ENCODE assay signal across 1 cellular context in the genomic region with DNA sequence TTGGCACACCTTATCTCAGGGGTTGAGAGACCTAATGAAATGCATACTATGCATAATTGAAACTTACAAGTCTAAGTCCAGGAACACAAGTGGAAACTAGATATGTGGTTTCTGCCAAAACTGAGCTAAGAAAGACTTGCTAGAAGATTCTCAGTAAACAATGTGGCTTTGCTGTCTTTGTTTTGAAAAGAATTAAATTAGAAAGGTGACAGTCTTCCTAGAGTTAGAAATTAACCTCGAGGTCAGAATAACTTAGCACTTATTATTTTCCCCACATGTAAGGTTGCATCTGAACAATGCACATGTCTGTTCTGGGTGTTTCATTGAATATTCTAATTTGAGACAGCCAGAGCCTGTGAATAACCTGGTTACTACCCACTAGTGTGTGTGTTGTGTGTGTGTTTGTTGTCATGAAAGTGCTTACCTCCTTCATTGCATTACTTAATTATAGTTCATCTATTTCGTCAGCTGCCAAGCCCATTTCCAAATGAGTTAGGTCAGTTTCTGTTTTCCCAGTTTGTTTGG.
TF ChIP-seq lines count a peak whose summit lies in the region.

No MANE protein-coding gene starts in this region.

TF ChIP-seq in GM12878, 131 proteins besides CTCF, POLR2A, EP300 and RAD21 (continued from another document):
- TF ChIP-seq, protein P1, sequence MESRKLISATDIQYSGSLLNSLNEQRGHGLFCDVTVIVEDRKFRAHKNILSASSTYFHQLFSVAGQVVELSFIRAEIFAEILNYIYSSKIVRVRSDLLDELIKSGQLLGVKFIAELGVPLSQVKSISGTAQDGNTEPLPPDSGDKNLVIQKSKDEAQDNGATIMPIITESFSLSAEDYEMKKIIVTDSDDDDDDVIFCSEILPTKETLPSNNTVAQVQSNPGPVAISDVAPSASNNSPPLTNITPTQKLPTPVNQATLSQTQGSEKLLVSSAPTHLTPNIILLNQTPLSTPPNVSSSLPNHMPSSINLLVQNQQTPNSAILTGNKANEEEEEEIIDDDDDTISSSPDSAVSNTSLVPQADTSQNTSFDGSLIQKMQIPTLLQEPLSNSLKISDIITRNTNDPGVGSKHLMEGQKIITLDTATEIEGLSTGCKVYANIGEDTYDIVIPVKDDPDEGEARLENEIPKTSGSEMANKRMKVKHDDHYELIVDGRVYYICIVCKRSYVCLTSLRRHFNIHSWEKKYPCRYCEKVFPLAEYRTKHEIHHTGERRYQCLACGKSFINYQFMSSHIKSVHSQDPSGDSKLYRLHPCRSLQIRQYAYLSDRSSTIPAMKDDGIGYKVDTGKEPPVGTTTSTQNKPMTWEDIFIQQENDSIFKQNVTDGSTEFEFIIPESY (IDR thresholded peaks at IDR 0.05) = no peak
- TF ChIP-seq, protein P2, sequence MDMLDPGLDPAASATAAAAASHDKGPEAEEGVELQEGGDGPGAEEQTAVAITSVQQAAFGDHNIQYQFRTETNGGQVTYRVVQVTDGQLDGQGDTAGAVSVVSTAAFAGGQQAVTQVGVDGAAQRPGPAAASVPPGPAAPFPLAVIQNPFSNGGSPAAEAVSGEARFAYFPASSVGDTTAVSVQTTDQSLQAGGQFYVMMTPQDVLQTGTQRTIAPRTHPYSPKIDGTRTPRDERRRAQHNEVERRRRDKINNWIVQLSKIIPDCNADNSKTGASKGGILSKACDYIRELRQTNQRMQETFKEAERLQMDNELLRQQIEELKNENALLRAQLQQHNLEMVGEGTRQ (IDR thresholded peaks at IDR 0.05; ENCODE audit: borderline replicate concordance, low read depth, low read length) = no peak
- TF ChIP-seq BACH1 (IDR thresholded peaks at IDR 0.05; ENCODE audit: borderline replicate concordance) (no peak), KDM1A (IDR thresholded peaks at IDR 0.05; ENCODE audit: borderline replicate concordance) (no peak), RELA (IDR thresholded peaks at IDR 0.05; ENCODE audit: borderline replicate concordance, partially characterized antibody) (no peak), ASH2L (IDR thresholded peaks at IDR 0.05; ENCODE audit: borderline replicate concordance, low read depth) (no peak), MTA2 (IDR thresholded peaks at IDR 0.05; ENCODE audit: low read depth) (peak; percentile 65; the same call in 1 of the 2 replicates), TCF12 (IDR thresholded peaks at IDR 0.05; ENCODE audit: low read depth, low read length) (no peak), IRF5 (IDR thresholded peaks at IDR 0.05; ENCODE audit: borderline replicate concordance) (no peak), SIX5 (IDR thresholded peaks at IDR 0.05; ENCODE audit: low read depth, low read length, severe bottlenecking) (no peak), ZNF207 (IDR thresholded peaks at IDR 0.05; ENCODE audit: borderline replicate concordance) (no peak), NR2F1 (conservative IDR thresholded peaks at IDR 0.05) (peak; percentile 69), DPF2 (IDR thresholded peaks at IDR 0.05) (no peak), ZNF687 (IDR thresholded peaks at IDR 0.05) (no peak), MXI1 (IDR thresholded peaks at IDR 0.05; ENCODE audit: low read depth, low read length) (0 out of 2 replicates have a peak, but pooled peaks have one; percentile 21), ATF7 (IDR thresholded peaks at IDR 0.05; ENCODE audit: low read depth) (peak; percentile 30; the same call in 1 of the 2 replicates), BHLHE40 (IDR thresholded peaks at IDR 0.05; ENCODE audit: borderline replicate concordance in 1 of 2, low read depth in 2 of 2, low read length in 1 of 2) (0 out of 4 replicates have a peak, but pooled peaks of 1 of the 2 experiments have one; percentile 23), E4F1 (IDR thresholded peaks at IDR 0.05; ENCODE audit: borderline replicate concordance, partially characterized antibody) (no peak), IRF4 (IDR thresholded peaks at IDR 0.05; ENCODE audit: low read depth, low read length) (no peak), MEF2B (IDR thresholded peaks at IDR 0.05; ENCODE audit: partially characterized antibody, poor library complexity, severe bottlenecking) (peak; percentile 21), IKZF2 (IDR thresholded peaks at IDR 0.05) (no peak; a peak in 1 of 4 replicates), SREBF1 (IDR thresholded peaks at IDR 0.05; ENCODE audit: low read length) (no peak), KLF5 (IDR thresholded peaks at IDR 0.05; ENCODE audit: partially characterized antibody) (no peak), MYB (IDR thresholded peaks at IDR 0.05; ENCODE audit: borderline replicate concordance, low read depth, low read length) (no peak)
- TF ChIP-seq, protein P3, sequence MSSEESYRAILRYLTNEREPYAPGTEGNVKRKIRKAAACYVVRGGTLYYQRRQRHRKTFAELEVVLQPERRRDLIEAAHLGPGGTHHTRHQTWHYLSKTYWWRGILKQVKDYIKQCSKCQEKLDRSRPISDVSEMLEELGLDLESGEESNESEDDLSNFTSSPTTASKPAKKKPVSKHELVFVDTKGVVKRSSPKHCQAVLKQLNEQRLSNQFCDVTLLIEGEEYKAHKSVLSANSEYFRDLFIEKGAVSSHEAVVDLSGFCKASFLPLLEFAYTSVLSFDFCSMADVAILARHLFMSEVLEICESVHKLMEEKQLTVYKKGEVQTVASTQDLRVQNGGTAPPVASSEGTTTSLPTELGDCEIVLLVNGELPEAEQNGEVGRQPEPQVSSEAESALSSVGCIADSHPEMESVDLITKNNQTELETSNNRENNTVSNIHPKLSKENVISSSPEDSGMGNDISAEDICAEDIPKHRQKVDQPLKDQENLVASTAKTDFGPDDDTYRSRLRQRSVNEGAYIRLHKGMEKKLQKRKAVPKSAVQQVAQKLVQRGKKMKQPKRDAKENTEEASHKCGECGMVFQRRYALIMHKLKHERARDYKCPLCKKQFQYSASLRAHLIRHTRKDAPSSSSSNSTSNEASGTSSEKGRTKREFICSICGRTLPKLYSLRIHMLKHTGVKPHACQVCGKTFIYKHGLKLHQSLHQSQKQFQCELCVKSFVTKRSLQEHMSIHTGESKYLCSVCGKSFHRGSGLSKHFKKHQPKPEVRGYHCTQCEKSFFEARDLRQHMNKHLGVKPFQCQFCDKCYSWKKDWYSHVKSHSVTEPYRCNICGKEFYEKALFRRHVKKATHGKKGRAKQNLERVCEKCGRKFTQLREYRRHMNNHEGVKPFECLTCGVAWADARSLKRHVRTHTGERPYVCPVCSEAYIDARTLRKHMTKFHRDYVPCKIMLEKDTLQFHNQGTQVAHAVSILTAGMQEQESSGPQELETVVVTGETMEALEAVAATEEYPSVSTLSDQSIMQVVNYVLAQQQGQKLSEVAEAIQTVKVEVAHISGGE (CRISPR knock-in tag; IDR thresholded peaks at IDR 0.05) = no peak
- TF ChIP-seq, protein P4, sequence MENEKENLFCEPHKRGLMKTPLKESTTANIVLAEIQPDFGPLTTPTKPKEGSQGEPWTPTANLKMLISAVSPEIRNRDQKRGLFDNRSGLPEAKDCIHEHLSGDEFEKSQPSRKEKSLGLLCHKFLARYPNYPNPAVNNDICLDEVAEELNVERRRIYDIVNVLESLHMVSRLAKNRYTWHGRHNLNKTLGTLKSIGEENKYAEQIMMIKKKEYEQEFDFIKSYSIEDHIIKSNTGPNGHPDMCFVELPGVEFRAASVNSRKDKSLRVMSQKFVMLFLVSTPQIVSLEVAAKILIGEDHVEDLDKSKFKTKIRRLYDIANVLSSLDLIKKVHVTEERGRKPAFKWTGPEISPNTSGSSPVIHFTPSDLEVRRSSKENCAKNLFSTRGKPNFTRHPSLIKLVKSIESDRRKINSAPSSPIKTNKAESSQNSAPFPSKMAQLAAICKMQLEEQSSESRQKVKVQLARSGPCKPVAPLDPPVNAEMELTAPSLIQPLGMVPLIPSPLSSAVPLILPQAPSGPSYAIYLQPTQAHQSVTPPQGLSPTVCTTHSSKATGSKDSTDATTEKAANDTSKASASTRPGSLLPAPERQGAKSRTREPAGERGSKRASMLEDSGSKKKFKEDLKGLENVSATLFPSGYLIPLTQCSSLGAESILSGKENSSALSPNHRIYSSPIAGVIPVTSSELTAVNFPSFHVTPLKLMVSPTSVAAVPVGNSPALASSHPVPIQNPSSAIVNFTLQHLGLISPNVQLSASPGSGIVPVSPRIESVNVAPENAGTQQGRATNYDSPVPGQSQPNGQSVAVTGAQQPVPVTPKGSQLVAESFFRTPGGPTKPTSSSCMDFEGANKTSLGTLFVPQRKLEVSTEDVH (IDR thresholded peaks at IDR 0.05; ENCODE audit: low read depth, partially characterized antibody) = no peak
- TF ChIP-seq, protein P5, sequence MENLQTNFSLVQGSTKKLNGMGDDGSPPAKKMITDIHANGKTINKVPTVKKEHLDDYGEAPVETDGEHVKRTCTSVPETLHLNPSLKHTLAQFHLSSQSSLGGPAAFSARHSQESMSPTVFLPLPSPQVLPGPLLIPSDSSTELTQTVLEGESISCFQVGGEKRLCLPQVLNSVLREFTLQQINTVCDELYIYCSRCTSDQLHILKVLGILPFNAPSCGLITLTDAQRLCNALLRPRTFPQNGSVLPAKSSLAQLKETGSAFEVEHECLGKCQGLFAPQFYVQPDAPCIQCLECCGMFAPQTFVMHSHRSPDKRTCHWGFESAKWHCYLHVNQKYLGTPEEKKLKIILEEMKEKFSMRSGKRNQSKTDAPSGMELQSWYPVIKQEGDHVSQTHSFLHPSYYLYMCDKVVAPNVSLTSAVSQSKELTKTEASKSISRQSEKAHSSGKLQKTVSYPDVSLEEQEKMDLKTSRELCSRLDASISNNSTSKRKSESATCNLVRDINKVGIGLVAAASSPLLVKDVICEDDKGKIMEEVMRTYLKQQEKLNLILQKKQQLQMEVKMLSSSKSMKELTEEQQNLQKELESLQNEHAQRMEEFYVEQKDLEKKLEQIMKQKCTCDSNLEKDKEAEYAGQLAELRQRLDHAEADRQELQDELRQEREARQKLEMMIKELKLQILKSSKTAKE (IDR thresholded peaks at IDR 0.05; ENCODE audit: low read depth, poor library complexity, severe bottlenecking) = peak; percentile 60
- TF ChIP-seq, protein P6, sequence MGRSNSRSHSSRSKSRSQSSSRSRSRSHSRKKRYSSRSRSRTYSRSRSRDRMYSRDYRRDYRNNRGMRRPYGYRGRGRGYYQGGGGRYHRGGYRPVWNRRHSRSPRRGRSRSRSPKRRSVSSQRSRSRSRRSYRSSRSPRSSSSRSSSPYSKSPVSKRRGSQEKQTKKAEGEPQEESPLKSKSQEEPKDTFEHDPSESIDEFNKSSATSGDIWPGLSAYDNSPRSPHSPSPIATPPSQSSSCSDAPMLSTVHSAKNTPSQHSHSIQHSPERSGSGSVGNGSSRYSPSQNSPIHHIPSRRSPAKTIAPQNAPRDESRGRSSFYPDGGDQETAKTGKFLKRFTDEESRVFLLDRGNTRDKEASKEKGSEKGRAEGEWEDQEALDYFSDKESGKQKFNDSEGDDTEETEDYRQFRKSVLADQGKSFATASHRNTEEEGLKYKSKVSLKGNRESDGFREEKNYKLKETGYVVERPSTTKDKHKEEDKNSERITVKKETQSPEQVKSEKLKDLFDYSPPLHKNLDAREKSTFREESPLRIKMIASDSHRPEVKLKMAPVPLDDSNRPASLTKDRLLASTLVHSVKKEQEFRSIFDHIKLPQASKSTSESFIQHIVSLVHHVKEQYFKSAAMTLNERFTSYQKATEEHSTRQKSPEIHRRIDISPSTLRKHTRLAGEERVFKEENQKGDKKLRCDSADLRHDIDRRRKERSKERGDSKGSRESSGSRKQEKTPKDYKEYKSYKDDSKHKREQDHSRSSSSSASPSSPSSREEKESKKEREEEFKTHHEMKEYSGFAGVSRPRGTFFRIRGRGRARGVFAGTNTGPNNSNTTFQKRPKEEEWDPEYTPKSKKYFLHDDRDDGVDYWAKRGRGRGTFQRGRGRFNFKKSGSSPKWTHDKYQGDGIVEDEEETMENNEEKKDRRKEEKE (IDR thresholded peaks at IDR 0.05) = no peak
